ENCODE assay signal across 28 cellular contexts in the genomic region with DNA sequence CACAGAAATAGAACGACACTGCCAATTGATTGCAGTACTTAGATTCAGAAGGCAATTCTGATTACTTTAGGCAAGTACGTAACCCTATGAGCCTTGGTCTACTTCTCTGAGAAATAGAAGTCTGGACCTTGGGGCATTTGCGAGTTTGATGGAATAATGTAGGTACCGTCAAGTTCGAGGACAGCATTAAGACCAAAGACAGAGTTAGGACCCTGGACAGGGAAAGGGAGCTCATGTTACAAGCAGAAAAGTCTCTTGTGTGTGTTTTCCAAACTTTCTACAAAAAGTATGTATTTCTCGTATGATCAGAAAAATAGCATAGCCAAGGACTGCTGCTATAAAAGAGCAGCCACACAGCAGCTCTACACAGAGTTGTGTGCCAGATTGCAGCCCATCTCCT.
"Had no signal": no experiment of that assay in that cellular context is flagged by ENCODE, and none has a peak within 500 bp of the region (broad histone marks: within the 10 kb centered on the region; RNA-seq: fewer than 3 reads in every experiment).

No MANE protein-coding gene starts in this region.

- H3K9me3 ChIP-seq: suprapubic skin, testis, thyroid gland, transverse colon, upper lobe of right lung, vagina had no signal

- H3K27me3 ChIP-seq: stomach, suprapubic skin, testis, thyroid gland, tibial artery, tibial nerve, transverse colon, upper lobe of left lung, upper lobe of right lung, uterus, vagina had no signal

- ATAC-seq: stimulated activated effector memory CD8-positive, alpha-beta T cell treated with anti-CD3 and anti-CD28 coated beads, Interleukin-12 subunit alpha, Interleukin-12 subunit beta, amount 100 ng/mL, for 72 hours; stimulated activated memory B cell treated with anti-CD40 and anti-IgM and Interleukin-4, amounts not matched to agents 10 μg/mL and 1 μg/mL and 100 μg/mL, for 72 hours; stimulated activated naive B cell treated with anti-CD40 and anti-IgM and Interleukin-4, amounts not matched to agents 10 μg/mL and 1 μg/mL and 100 μg/mL, for 72 hours; stimulated activated naive CD8-positive, alpha-beta T cell treated with anti-CD3 and anti-CD28 coated beads, Interleukin-15, amount 100 ng/mL, for 72 hours; stimulated activated naive CD8-positive, alpha-beta T cell treated with anti-CD3 and anti-CD28 coated beads, Interleukin-15, Interleukin-2, amounts not matched to agents 100 U/mL and 50 U/mL, for 24 hours; upper lobe of right lung had no signal

- H3K4me3 Mint-ChIP-seq: stimulated activated effector memory CD8-positive, alpha-beta T cell treated with anti-CD3 and anti-CD28 coated beads, Interleukin-12 subunit alpha, Interleukin-12 subunit beta, amount 100 ng/mL, for 72 hours; stimulated activated memory B cell treated with anti-CD40 and anti-IgM and Interleukin-4, amounts not matched to agents 10 μg/mL and 1 μg/mL and 100 μg/mL, for 72 hours; stimulated activated naive B cell treated with anti-CD40 and anti-IgM and Interleukin-4, amounts not matched to agents 10 μg/mL and 1 μg/mL and 100 μg/mL, for 72 hours; stimulated activated naive CD8-positive, alpha-beta T cell treated with anti-CD3 and anti-CD28 coated beads, Interleukin-15, amount 100 ng/mL, for 72 hours; stimulated activated naive CD8-positive, alpha-beta T cell treated with anti-CD3 and anti-CD28 coated beads, Interleukin-15, Interleukin-2, amounts not matched to agents 100 ng/mL and 50 ng/mL, for 24 hours; type B pancreatic cell had no signal

- H3K4me3 ChIP-seq: stomach, suprapubic skin, testis, thoracic aorta, thyroid gland, tibial artery, tibial nerve, transverse colon, upper lobe of left lung, upper lobe of right lung, uterus, vagina had no signal

- H3K27ac ChIP-seq: stomach, suprapubic skin, testis, thoracic aorta, thyroid gland, tibial artery, tibial nerve, transverse colon, upper lobe of left lung, upper lobe of right lung, uterus, vagina had no signal

- H3K36me3 Mint-ChIP-seq: stimulated activated effector memory CD8-positive, alpha-beta T cell treated with anti-CD3 and anti-CD28 coated beads, Interleukin-12 subunit alpha, Interleukin-12 subunit beta, amount 100 ng/mL, for 72 hours had no signal

- H3K36me3 ChIP-seq: uterus had no signal

- DNase-seq: stimulated activated CD4-positive, alpha-beta T cell treated with anti-CD3 and anti-CD28 coated beads, Interleukin-2, amount 100 ng/mL, for 48 hours; stimulated activated CD4-positive, alpha-beta T cell treated with anti-CD3 and anti-CD28 coated beads, Interleukin-4, amount 100 ng/mL, for 1 hour; stimulated activated CD4-positive, alpha-beta T cell treated with anti-CD3 and anti-CD28 coated beads, Interleukin-4, amount 100 ng/mL, for 24 hours; stimulated activated CD4-positive, alpha-beta T cell treated with anti-CD3 and anti-CD28 coated beads, Interleukin-4, amount 100 ng/mL, for 4 hours; stimulated activated CD8-positive, alpha-beta memory T cell treated with anti-CD3 and anti-CD28 coated beads, Interleukin-4, amount 100 ng/mL, for 48 hours; stimulated activated naive B cell treated with anti-CD40 and anti-IgM and Interleukin-4, amounts not matched to agents 10 μg/mL and 1 μg/mL and 100 μg/mL, for 72 hours; stimulated activated naive CD4-positive, alpha-beta T cell; stimulated activated naive CD4-positive, alpha-beta T cell treated with Interleukin-2 at 50 U/mL for 16 hours; stimulated activated naive CD8-positive, alpha-beta T cell treated with anti-CD3 and anti-CD28 coated beads, Interleukin-15, amount 100 ng/mL, for 72 hours; stimulated activated naive CD8-positive, alpha-beta T cell treated with anti-CD3 and anti-CD28 coated beads, Interleukin-15, Interleukin-2, amounts not matched to agents 100 U/mL and 50 U/mL, for 24 hours; stomach; substantia nigra; testis; thyroid gland; tibial artery; transverse colon; trophoblast cell; upper lobe of left lung; upper lobe of right lung; uterus had no signal

- H3K9me3 Mint-ChIP-seq: stimulated activated effector memory CD8-positive, alpha-beta T cell treated with anti-CD3 and anti-CD28 coated beads, Interleukin-12 subunit alpha, Interleukin-12 subunit beta, amount 100 ng/mL, for 72 hours; stimulated activated naive CD8-positive, alpha-beta T cell treated with anti-CD3 and anti-CD28 coated beads, Interleukin-15, Interleukin-2, amounts not matched to agents 100 ng/mL and 50 ng/mL, for 24 hours had no signal

- H3K27ac Mint-ChIP-seq: stimulated activated effector memory CD8-positive, alpha-beta T cell treated with anti-CD3 and anti-CD28 coated beads, Interleukin-12 subunit alpha, Interleukin-12 subunit beta, amount 100 ng/mL, for 72 hours; stimulated activated memory B cell treated with anti-CD40 and anti-IgM and Interleukin-4, amounts not matched to agents 10 μg/mL and 1 μg/mL and 100 μg/mL, for 72 hours; stimulated activated naive B cell treated with anti-CD40 and anti-IgM and Interleukin-4, amounts not matched to agents 10 μg/mL and 1 μg/mL and 100 μg/mL, for 72 hours; stimulated activated naive CD8-positive, alpha-beta T cell treated with anti-CD3 and anti-CD28 coated beads, Interleukin-15, amount 100 ng/mL, for 72 hours; stimulated activated naive CD8-positive, alpha-beta T cell treated with anti-CD3 and anti-CD28 coated beads, Interleukin-15, Interleukin-2, amounts not matched to agents 100 ng/mL and 50 ng/mL, for 24 hours; type B pancreatic cell had no signal

- H3K4me1 ChIP-seq: stomach, suprapubic skin, testis, thyroid gland, tibial artery, tibial nerve, transverse colon, upper lobe of left lung, upper lobe of right lung, uterus, vagina had no signal

- H3K4me1 Mint-ChIP-seq: stimulated activated effector memory CD8-positive, alpha-beta T cell treated with anti-CD3 and anti-CD28 coated beads, Interleukin-12 subunit alpha, Interleukin-12 subunit beta, amount 100 ng/mL, for 72 hours; stimulated activated memory B cell treated with anti-CD40 and anti-IgM and Interleukin-4, amounts not matched to agents 10 μg/mL and 1 μg/mL and 100 μg/mL, for 72 hours; stimulated activated naive B cell treated with anti-CD40 and anti-IgM and Interleukin-4, amounts not matched to agents 10 μg/mL and 1 μg/mL and 100 μg/mL, for 72 hours; stimulated activated naive CD8-positive, alpha-beta T cell treated with anti-CD3 and anti-CD28 coated beads, Interleukin-15, amount 100 ng/mL, for 72 hours had no signal

- H3K27me3 Mint-ChIP-seq: stimulated activated memory B cell treated with anti-CD40 and anti-IgM and Interleukin-4, amounts not matched to agents 10 μg/mL and 1 μg/mL and 100 μg/mL, for 72 hours; stimulated activated naive B cell treated with anti-CD40 and anti-IgM and Interleukin-4, amounts not matched to agents 10 μg/mL and 1 μg/mL and 100 μg/mL, for 72 hours; stimulated activated naive CD8-positive, alpha-beta T cell treated with anti-CD3 and anti-CD28 coated beads, Interleukin-15, amount 100 ng/mL, for 72 hours; stimulated activated naive CD8-positive, alpha-beta T cell treated with anti-CD3 and anti-CD28 coated beads, Interleukin-15, Interleukin-2, amounts not matched to agents 100 ng/mL and 50 ng/mL, for 24 hours; type B pancreatic cell had no signal
